30 cellular contexts compared by ENCODE assay signal in the genomic region with DNA sequence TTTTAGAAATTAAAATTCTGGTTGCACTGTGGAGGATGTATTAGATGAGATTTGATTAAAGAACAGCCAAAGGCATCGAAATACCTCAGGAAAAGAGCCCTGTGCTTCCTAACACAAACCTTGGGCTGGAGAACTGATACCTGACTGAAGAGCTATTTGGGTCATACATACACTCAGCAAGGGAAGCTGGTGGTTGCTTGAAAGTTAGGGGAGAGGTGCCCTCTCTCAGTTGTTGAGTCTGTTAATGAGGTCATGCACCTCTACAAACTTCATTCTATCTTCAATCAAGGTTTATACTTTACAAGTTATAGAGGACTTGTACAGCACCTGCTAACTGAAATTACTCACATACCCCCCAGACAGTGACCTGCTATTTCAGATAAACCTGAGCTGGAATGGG. TPM values are rescaled to one million over a fixed set of nuclear protein-coding genes. Genes with fewer than 3 reads are reported as not detected.
DNase-seq lines count a peak whose midpoint lies in the region; ATAC-seq lines count a peak whose summit lies in the region.
"Had no signal": no experiment of that assay in that cellular context is flagged by ENCODE, and none has a peak within 500 bp of the region (broad histone marks: within the 10 kb centered on the region; RNA-seq: fewer than 3 reads in every experiment).

No MANE protein-coding gene starts in this region.

- peak overlapping the region; percentile 47 for H3K27ac Mint-ChIP-seq in activated CD4-positive, alpha-beta memory T cell treated with anti-CD3 and anti-CD28 coated beads for 36 hours
- no peak overlapping the region for H3K27ac Mint-ChIP-seq in activated CD4-positive, alpha-beta memory T cell treated with anti-CD3 and anti-CD28 coated beads, Interleukin-2, amount 10 ng/mL, durations not matched to agents 7 days and 5 days
- peak overlapping the region in 2 of 7 donors; percentile 8 to 81 for H3K27ac Mint-ChIP-seq in CD4-positive, alpha-beta memory T cell
- H3K27ac Mint-ChIP-seq: IgD-negative memory B cell; neural progenitor cell; stimulated activated naive B cell treated with anti-CD40 and anti-IgM and Interleukin-4, amounts not matched to agents 10 μg/mL and 1 μg/mL and 100 μg/mL, for 72 hours had no signal

- H3K27me3 ChIP-seq in CD4-positive, alpha-beta memory T cell (ENCODE audit: insufficient read depth, low read length), result no peaks in the 10 kb centered on the region
- H3K27me3 ChIP-seq: neural progenitor cell, suprapubic skin, upper lobe of left lung had no signal

- H3K27me3 Mint-ChIP-seq in activated CD4-positive, alpha-beta memory T cell treated with anti-CD3 and anti-CD28 coated beads for 36 hours, result no peaks in the 10 kb centered on the region
- no peaks in the 10 kb centered on the region for H3K27me3 Mint-ChIP-seq in activated CD4-positive, alpha-beta memory T cell treated with anti-CD3 and anti-CD28 coated beads, Interleukin-2, amount 10 ng/mL, durations not matched to agents 7 days and 5 days
- H3K27me3 Mint-ChIP-seq in CD4-positive, alpha-beta memory T cell, result no peaks in the 10 kb centered on the region
- H3K27me3 Mint-ChIP-seq: IgD-negative memory B cell had no signal

- CTCF ChIA-PET in activated CD4-positive, alpha-beta memory T cell treated with anti-CD3 and anti-CD28 coated beads for 36 hours (lab: Charles Lee), result interaction anchor here (1.0 to 1.4 kb wide), 3 partner anchors 9 to 58 kb away, joined by 3 to 7 read pairs (median 6); no protein-coding TSS in a partner anchor
- CTCF ChIA-PET in activated CD4-positive, alpha-beta memory T cell treated with anti-CD3 and anti-CD28 coated beads, Interleukin-2, amount 10 ng/mL, durations not matched to agents 7 days and 5 days (lab: Charles Lee), result interaction anchor here (1.1 to 1.2 kb wide), 2 partner anchors 10 to 57 kb away, joined by 3 read pairs; no protein-coding TSS in a partner anchor
- CTCF ChIA-PET in CD4-positive, alpha-beta memory T cell (lab: Charles Lee; ENCODE audit: partially characterized antibody), result interaction anchor here (0.6 to 1.8 kb wide), 3 partner anchors 8 to 90 kb away, joined by 3 to 7 read pairs (median 6); no protein-coding TSS in a partner anchor

- peak overlapping the region; percentile 40 for H3K27ac ChIP-seq in caudate nucleus (ENCODE audit: low read depth, low read length)
- no peak overlapping the region for H3K27ac ChIP-seq in CD4-positive, alpha-beta memory T cell (ENCODE audit: low read depth, low read length)
- H3K27ac ChIP-seq: C4-2B, left ventricle myocardium inferior, neural progenitor cell, parathyroid adenoma, skin epidermis, suprapubic skin, upper lobe of left lung had no signal

- peaks cover 9% of the 10 kb centered on the region for H3K4me1 ChIP-seq in CD4-positive, alpha-beta memory T cell (ENCODE audit: insufficient read depth, low read length)
- H3K4me1 ChIP-seq: left ventricle myocardium inferior, neural progenitor cell, parathyroid adenoma, suprapubic skin, upper lobe of left lung had no signal

- POLR2A ChIA-PET in activated CD4-positive, alpha-beta memory T cell treated with anti-CD3 and anti-CD28 coated beads for 36 hours (lab: Charles Lee), result interaction anchor here (0.9 to 2.2 kb wide), 3 partner anchors 10 to 24 kb away, joined by 3 to 7 read pairs (median 4); no protein-coding TSS in a partner anchor
- POLR2A ChIA-PET in activated CD4-positive, alpha-beta memory T cell treated with anti-CD3 and anti-CD28 coated beads, Interleukin-2, amount 10 ng/mL, durations not matched to agents 7 days and 5 days (lab: Charles Lee), result no interaction called here
- POLR2A ChIA-PET in CD4-positive, alpha-beta memory T cell (lab: Charles Lee; ENCODE audit: partially characterized antibody), result interaction anchor here (1.0 kb wide), 1 partner anchor 25 kb away, joined by 5 read pairs; no protein-coding TSS in a partner anchor

- no peak overlapping the region for H3K4me3 ChIP-seq in CD4-positive, alpha-beta memory T cell (ENCODE audit: low read length in 2 of 2)
- H3K4me3 ChIP-seq: left ventricle myocardium inferior, neural progenitor cell, skin epidermis, suprapubic skin, upper lobe of left lung had no signal

- H3K9me3 Mint-ChIP-seq in activated CD4-positive, alpha-beta memory T cell treated with anti-CD3 and anti-CD28 coated beads for 36 hours, result peaks cover 6% of the 10 kb centered on the region
- H3K9me3 Mint-ChIP-seq in activated CD4-positive, alpha-beta memory T cell treated with anti-CD3 and anti-CD28 coated beads, Interleukin-2, amount 10 ng/mL, durations not matched to agents 7 days and 5 days, result no peaks in the 10 kb centered on the region
- H3K9me3 Mint-ChIP-seq in CD4-positive, alpha-beta memory T cell, result peaks cover 0 to 6% (median 2%) of the 10 kb centered on the region in 8 donors

- no peak for DNase-seq in activated CD4-positive, alpha-beta memory T cell treated with anti-CD3 and anti-CD28 coated beads for 36 hours
- DNase-seq in activated CD4-positive, alpha-beta memory T cell treated with anti-CD3 and anti-CD28 coated beads, Interleukin-2, amount 10 ng/mL, durations not matched to agents 7 days and 5 days, result no peak
- no peak for DNase-seq in caudate nucleus (lab: John Stamatoyannopoulos, UW)
- DNase-seq in CD4-positive, alpha-beta memory T cell, result no peak
- DNase-seq in hippocampal formation (lab: John Stamatoyannopoulos, UW), result no peak
- DNase-seq in ecto neural progenitor cell (ENCODE audit: low spot score), result no peak
- DNase-seq: activated CD4-positive, alpha-beta T cell treated with anti-CD3 and anti-CD28 coated beads for 4 hours; activated effector memory CD4-positive, alpha-beta T cell treated with anti-CD3 and anti-CD28 coated beads, Interleukin-2, amount 50 U/mL, for 16 hours; Calu3; DMS79 treated with DMSO at 0.1 percent for 48 hours; foreskin fibroblast; GDM1; HCEC 1CT; islet precursor cell; left ventricle myocardium inferior; mesendoderm; NCI-H446; NCI-H748 treated with DMSO at 0.1 percent for 48 hours; SIG-M5; stimulated activated naive B cell treated with anti-CD40 and anti-IgM and Interleukin-4, amounts not matched to agents 10 μg/mL and 1 μg/mL and 100 μg/mL, for 72 hours; upper lobe of left lung had no signal

- no peak overlapping the region for H3K4me3 Mint-ChIP-seq in activated CD4-positive, alpha-beta memory T cell treated with anti-CD3 and anti-CD28 coated beads for 36 hours
- no peak overlapping the region for H3K4me3 Mint-ChIP-seq in activated CD4-positive, alpha-beta memory T cell treated with anti-CD3 and anti-CD28 coated beads, Interleukin-2, amount 10 ng/mL, durations not matched to agents 7 days and 5 days
- H3K4me3 Mint-ChIP-seq in CD4-positive, alpha-beta memory T cell, result peak overlapping the region in 1 of 8 donors; percentile 60
- H3K4me3 Mint-ChIP-seq: IgD-negative memory B cell; neural progenitor cell; stimulated activated naive B cell treated with anti-CD40 and anti-IgM and Interleukin-4, amounts not matched to agents 10 μg/mL and 1 μg/mL and 100 μg/mL, for 72 hours had no signal

- intact Hi-C loops in activated CD4-positive, alpha-beta memory T cell treated with anti-CD3 and anti-CD28 coated beads for 36 hours (cut with micrococcal nuclease), result loop anchor here (1.0 kb wide), 2 partner anchors 10 to 23 kb away; no protein-coding TSS in a partner anchor
- intact Hi-C loops in CD4-positive, alpha-beta memory T cell (cut with micrococcal nuclease), result no loop called here

- H3K9me3 ChIP-seq in CD4-positive, alpha-beta memory T cell (ENCODE audit: control insufficient read depth in 1 of 2, low read length in 2 of 2), result no peaks in the 10 kb centered on the region
- H3K9me3 ChIP-seq: suprapubic skin, upper lobe of left lung had no signal

- H3K36me3 ChIP-seq in CD4-positive, alpha-beta memory T cell (ENCODE audit: insufficient read depth, low read length), result no peaks in the 10 kb centered on the region
- H3K36me3 ChIP-seq: left ventricle myocardium inferior, neural progenitor cell, suprapubic skin, upper lobe of left lung had no signal

- H3K36me3 Mint-ChIP-seq in activated CD4-positive, alpha-beta memory T cell treated with anti-CD3 and anti-CD28 coated beads for 36 hours, result no peaks in the 10 kb centered on the region
- peaks cover 3% of the 10 kb centered on the region for H3K36me3 Mint-ChIP-seq in activated CD4-positive, alpha-beta memory T cell treated with anti-CD3 and anti-CD28 coated beads, Interleukin-2, amount 10 ng/mL, durations not matched to agents 7 days and 5 days (ENCODE audit: low read depth)
- H3K36me3 Mint-ChIP-seq in CD4-positive, alpha-beta memory T cell, result peaks cover 0 to under 1% of the 10 kb centered on the region in 2 donors
- H3K36me3 Mint-ChIP-seq: stimulated activated naive B cell treated with anti-CD40 and anti-IgM and Interleukin-4, amounts not matched to agents 10 μg/mL and 1 μg/mL and 100 μg/mL, for 72 hours had no signal

- H3K4me1 Mint-ChIP-seq in activated CD4-positive, alpha-beta memory T cell treated with anti-CD3 and anti-CD28 coated beads for 36 hours (ENCODE audit: low read depth), result peaks cover 22% of the 10 kb centered on the region
- peaks cover 21% of the 10 kb centered on the region for H3K4me1 Mint-ChIP-seq in activated CD4-positive, alpha-beta memory T cell treated with anti-CD3 and anti-CD28 coated beads, Interleukin-2, amount 10 ng/mL, durations not matched to agents 7 days and 5 days
- H3K4me1 Mint-ChIP-seq in CD4-positive, alpha-beta memory T cell, result peaks cover 5 to 21% (median 12%) of the 10 kb centered on the region in 4 donors
- H3K4me1 Mint-ChIP-seq: neural progenitor cell; stimulated activated naive B cell treated with anti-CD40 and anti-IgM and Interleukin-4, amounts not matched to agents 10 μg/mL and 1 μg/mL and 100 μg/mL, for 72 hours had no signal

- ATAC-seq in GM18498 (IDR thresholded peaks at IDR 0.05; ENCODE audit: unreplicated experiment) (peak; percentile 32), HG02885 (IDR thresholded peaks at IDR 0.05; ENCODE audit: poor library complexity, unreplicated experiment) (peak; percentile 51)
- ATAC-seq: esophagus mucosa; stimulated activated naive B cell treated with anti-CD40 and anti-IgM and Interleukin-4, amounts not matched to agents 10 μg/mL and 1 μg/mL and 100 μg/mL, for 72 hours had no signal

RNA-seq across cellular contexts. Expression of a gene that starts 25.5 kb away (rescaled TPM):
- total RNA-seq in activated CD4-positive, alpha-beta memory T cell treated with anti-CD3 and anti-CD28 coated beads for 36 hours, result 10 to 100 TPM in 1 of 2 experiments, 1 to 10 TPM in 1; 7.6 to 10.8 TPM
- 1 to 10 TPM; 5.4 to 5.9 TPM for total RNA-seq in activated CD4-positive, alpha-beta memory T cell treated with anti-CD3 and anti-CD28 coated beads, Interleukin-2, amount 10 ng/mL, durations not matched to agents 7 days and 5 days
- total RNA-seq in CD4-positive, alpha-beta memory T cell, result 1 to 10 TPM; 5.6 to 6.1 TPM
- 1 to 10 TPM in 1 of 2 donors, under 1 TPM in 1; 0.54 to 1.5 TPM for polyA plus RNA-seq in CD4-positive, alpha-beta memory T cell
